1 cellular context compared by ENCODE assay signal in the genomic region with DNA sequence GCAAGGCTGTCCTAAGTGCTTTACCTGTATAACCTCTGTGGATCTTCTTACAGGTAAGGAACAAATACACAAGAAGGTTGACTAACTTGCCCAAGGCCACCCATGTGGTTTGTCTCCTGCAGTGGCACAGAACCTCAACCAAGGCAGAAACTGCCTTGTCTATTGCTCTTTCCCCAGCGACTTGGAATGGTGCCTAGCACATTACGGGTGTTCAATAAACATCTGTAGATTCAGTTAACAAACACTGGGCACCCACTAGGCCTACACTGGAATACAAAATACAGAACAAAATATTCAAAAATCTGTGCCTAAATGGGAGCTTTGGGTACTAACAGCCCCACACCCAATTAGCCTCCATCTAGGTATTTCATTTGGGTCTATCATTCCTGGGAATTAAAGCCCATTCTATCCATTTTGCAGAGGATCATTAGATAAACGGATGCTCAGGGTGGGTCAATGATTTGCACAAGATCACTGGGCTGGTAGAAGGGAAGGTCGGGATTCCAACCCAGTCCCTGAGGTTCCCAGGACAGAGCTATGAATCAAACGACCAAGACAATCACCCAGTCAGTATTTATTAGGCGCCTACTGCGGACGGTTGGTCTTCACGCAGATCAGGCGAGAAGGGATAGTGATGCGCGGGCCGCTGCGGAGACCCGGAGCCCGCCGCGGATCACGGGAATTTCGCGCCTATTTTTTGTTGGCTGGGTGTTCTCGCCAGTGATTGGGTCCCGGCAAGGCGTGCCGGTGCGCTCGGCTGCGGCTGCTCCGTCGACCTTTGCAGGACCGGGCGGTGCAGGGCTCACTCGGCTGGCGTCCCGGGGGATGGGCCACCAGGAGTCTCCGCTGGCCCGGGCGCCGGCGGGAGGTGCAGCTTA.
TF ChIP-seq lines count a peak whose summit lies in the region.

A gene (plus strand): TSS at position 771 of the 878 bp plus-strand sequence. CDS start 55 bp downstream, at position 826.

TF ChIP-seq in HEK293, 187 proteins besides CTCF, POLR2A, EP300 and RAD21 (continued from another document):
- TF ChIP-seq SCRT2 (tag by site-specific recombination; IDR thresholded peaks at IDR 0.05) (peak; percentile 43; the same call in 1 of the 2 replicates), ZNF335 (tag by site-specific recombination; conservative IDR thresholded peaks at IDR 0.05) (peak; percentile 82), ZNF366 (tag by site-specific recombination; conservative IDR thresholded peaks at IDR 0.05) (peak; percentile 49; the same call in 1 of the 2 replicates), ZNF311 (tag by site-specific recombination; IDR thresholded peaks at IDR 0.05; ENCODE audit: borderline replicate concordance) (no peak), ZSCAN16 (tag by site-specific recombination; IDR thresholded peaks at IDR 0.05) (0 out of 2 replicates have a peak, but pooled peaks have one; percentile 70), KLF9 (tag by site-specific recombination; IDR thresholded peaks at IDR 0.05; ENCODE audit: low read depth) (peak; percentile 33; the same call in 1 of the 2 replicates), ZNF341 (tag by site-specific recombination; IDR thresholded peaks at IDR 0.05; ENCODE audit: low read depth) (peak; percentile 97)
- TF ChIP-seq, protein P1, sequence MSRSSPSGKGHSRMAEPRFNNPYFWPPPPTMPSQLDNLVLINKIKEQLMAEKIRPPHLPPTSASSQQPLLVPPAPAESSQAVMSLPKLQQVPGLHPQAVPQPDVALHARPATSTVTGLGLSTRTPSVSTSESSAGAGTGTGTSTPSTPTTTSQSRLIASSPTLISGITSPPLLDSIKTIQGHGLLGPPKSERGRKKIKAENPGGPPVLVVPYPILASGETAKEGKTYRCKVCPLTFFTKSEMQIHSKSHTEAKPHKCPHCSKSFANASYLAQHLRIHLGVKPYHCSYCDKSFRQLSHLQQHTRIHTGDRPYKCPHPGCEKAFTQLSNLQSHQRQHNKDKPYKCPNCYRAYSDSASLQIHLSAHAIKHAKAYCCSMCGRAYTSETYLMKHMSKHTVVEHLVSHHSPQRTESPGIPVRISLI (tag by site-specific recombination; IDR thresholded peaks at IDR 0.05) = peak; percentile 58; the same call in 1 of the 2 replicates
- TF ChIP-seq, protein P2, sequence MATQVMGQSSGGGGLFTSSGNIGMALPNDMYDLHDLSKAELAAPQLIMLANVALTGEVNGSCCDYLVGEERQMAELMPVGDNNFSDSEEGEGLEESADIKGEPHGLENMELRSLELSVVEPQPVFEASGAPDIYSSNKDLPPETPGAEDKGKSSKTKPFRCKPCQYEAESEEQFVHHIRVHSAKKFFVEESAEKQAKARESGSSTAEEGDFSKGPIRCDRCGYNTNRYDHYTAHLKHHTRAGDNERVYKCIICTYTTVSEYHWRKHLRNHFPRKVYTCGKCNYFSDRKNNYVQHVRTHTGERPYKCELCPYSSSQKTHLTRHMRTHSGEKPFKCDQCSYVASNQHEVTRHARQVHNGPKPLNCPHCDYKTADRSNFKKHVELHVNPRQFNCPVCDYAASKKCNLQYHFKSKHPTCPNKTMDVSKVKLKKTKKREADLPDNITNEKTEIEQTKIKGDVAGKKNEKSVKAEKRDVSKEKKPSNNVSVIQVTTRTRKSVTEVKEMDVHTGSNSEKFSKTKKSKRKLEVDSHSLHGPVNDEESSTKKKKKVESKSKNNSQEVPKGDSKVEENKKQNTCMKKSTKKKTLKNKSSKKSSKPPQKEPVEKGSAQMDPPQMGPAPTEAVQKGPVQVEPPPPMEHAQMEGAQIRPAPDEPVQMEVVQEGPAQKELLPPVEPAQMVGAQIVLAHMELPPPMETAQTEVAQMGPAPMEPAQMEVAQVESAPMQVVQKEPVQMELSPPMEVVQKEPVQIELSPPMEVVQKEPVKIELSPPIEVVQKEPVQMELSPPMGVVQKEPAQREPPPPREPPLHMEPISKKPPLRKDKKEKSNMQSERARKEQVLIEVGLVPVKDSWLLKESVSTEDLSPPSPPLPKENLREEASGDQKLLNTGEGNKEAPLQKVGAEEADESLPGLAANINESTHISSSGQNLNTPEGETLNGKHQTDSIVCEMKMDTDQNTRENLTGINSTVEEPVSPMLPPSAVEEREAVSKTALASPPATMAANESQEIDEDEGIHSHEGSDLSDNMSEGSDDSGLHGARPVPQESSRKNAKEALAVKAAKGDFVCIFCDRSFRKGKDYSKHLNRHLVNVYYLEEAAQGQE (tag by site-specific recombination; IDR thresholded peaks at IDR 0.05) = peak; percentile 3; the same call in 1 of the 2 replicates
